ENCODE assay signal across 16 cellular contexts in the genomic region with DNA sequence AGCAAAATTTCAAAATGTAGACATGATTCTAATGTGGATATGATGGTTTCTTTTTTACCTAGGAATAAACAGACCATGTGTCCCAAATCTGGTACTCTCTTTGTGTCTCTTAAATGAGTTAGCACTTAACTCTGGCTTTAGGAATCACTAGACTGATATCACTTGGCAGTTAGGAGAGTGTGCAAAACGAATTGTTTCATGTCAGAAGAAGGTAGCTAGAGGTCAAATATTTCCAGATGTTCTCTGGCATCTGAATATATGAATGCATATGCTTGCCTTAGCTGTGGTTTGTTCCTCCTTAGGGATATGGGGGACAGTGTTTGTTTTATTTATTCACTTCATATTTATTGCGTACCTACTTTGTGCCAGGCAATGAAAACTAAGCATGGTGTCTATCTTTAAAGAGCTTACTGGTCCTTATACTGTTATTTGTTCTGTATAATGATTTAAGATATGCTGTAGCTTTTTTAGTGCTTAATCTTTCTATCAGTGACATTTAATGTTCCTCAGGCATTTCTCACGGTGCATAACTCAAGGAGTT.
DNase-seq lines count a peak whose midpoint lies in the region; ATAC-seq and TF ChIP-seq lines count a peak whose summit lies in the region.
"Had no signal": no experiment of that assay in that cellular context is flagged by ENCODE, and none has a peak within 500 bp of the region (broad histone marks: within the 10 kb centered on the region; RNA-seq: fewer than 3 reads in every experiment).

No MANE protein-coding gene starts in this region.

- peak overlapping the region; percentile 11 for H3K4me3 Mint-ChIP-seq in activated CD4-positive, alpha-beta T cell treated with anti-CD3 and anti-CD28 coated beads, Interleukin-2, amount 10 ng/mL, durations not matched to agents 24 days and 14 days
- no peak overlapping the region for H3K4me3 Mint-ChIP-seq in activated naive CD8-positive, alpha-beta T cell treated with anti-CD3 and anti-CD28 coated beads for 36 hours
- peak overlapping the region; percentile 49 for H3K4me3 Mint-ChIP-seq in natural killer cell treated with Interleukin-12 subunit alpha and Interleukin-12 subunit beta and Interleukin-15 and Interleukin-18, amount 100 ng/mL, for 72 hours

- H3K36me3 Mint-ChIP-seq in activated CD4-positive, alpha-beta T cell treated with anti-CD3 and anti-CD28 coated beads, Interleukin-2, amount 10 ng/mL, durations not matched to agents 24 days and 14 days (ENCODE audit: low read depth): peaks cover 75% of the 10 kb centered on the region
- peaks cover 88% of the 10 kb centered on the region for H3K36me3 Mint-ChIP-seq in activated naive CD8-positive, alpha-beta T cell treated with anti-CD3 and anti-CD28 coated beads for 36 hours
- peaks cover 14% of the 10 kb centered on the region for H3K36me3 Mint-ChIP-seq in natural killer cell treated with Interleukin-12 subunit alpha and Interleukin-12 subunit beta and Interleukin-15 and Interleukin-18, amount 100 ng/mL, for 72 hours

- intact Hi-C loops in activated CD4-positive, alpha-beta T cell treated with anti-CD3 and anti-CD28 coated beads, Interleukin-2, amount 10 ng/mL, durations not matched to agents 24 days and 14 days (cut with micrococcal nuclease): no loop called here
- intact Hi-C loops in lower leg skin (cut with DNase I; ENCODE audit: low total_unique reads): no loop called here

- peaks cover 76% of the 10 kb centered on the region for H3K4me1 Mint-ChIP-seq in activated CD4-positive, alpha-beta T cell treated with anti-CD3 and anti-CD28 coated beads, Interleukin-2, amount 10 ng/mL, durations not matched to agents 24 days and 14 days
- H3K4me1 Mint-ChIP-seq in activated naive CD8-positive, alpha-beta T cell treated with anti-CD3 and anti-CD28 coated beads for 36 hours: peaks cover 88% of the 10 kb centered on the region
- H3K4me1 Mint-ChIP-seq in natural killer cell treated with Interleukin-12 subunit alpha and Interleukin-12 subunit beta and Interleukin-15 and Interleukin-18, amount 100 ng/mL, for 72 hours (ENCODE audit: low read depth in 2 of 2): peaks cover 51 to 55% of the 10 kb centered on the region in 2 donors

- ATAC-seq in natural killer cell treated with Interleukin-12 subunit alpha and Interleukin-12 subunit beta and Interleukin-15 and Interleukin-18, amount 100 ng/mL, for 72 hours: no peak

- DNase-seq in activated CD4-positive, alpha-beta T cell treated with anti-CD3 and anti-CD28 coated beads, Interleukin-2, amount 10 ng/mL, durations not matched to agents 24 days and 14 days: no peak
- no peak for DNase-seq in activated CD4-positive, alpha-beta T cell treated with anti-CD3 and anti-CD28 coated beads, Interleukin-2, amount 50 U/mL, for 4 hours
- peak; percentile 8 for DNase-seq in LHCN-M2 (ENCODE audit: low read depth)
- DNase-seq in activated naive CD8-positive, alpha-beta T cell treated with anti-CD3 and anti-CD28 coated beads for 36 hours: no peak
- no peak for DNase-seq in natural killer cell treated with Interleukin-12 subunit alpha and Interleukin-12 subunit beta and Interleukin-15 and Interleukin-18, amount 100 ng/mL, for 72 hours (ENCODE audit: low spot score)
- DNase-seq in NCI-H1105 (lab: John Stamatoyannopoulos, UW): no peak
- DNase-seq in occipital lobe (lab: John Stamatoyannopoulos, UW): no peak
- no peak for DNase-seq in lower leg skin (ENCODE audit: low spot score in 2 of 2)
- DNase-seq: Caco-2, GDM1, Kasumi-1, mammary epithelial cell, NCI-H146, SHP77 treated with DMSO at 0.1 percent for 48 hours had no signal

- WGBS in lower leg skin, 2 donors: 52 to 54% methylated on average over 3 of the region's 3 CpGs

- H3K4me3 ChIP-seq in lower leg skin (ENCODE audit: low read depth, poor library complexity, severe bottlenecking): no peak overlapping the region
- H3K4me3 ChIP-seq: right atrium auricular region, thoracic aorta had no signal

- no peak for TF ChIP-seq CTCF in lower leg skin (IDR thresholded peaks at IDR 0.05)

- no peaks in the 10 kb centered on the region for H3K27me3 Mint-ChIP-seq in activated CD4-positive, alpha-beta T cell treated with anti-CD3 and anti-CD28 coated beads, Interleukin-2, amount 10 ng/mL, durations not matched to agents 24 days and 14 days
- H3K27me3 Mint-ChIP-seq in activated naive CD8-positive, alpha-beta T cell treated with anti-CD3 and anti-CD28 coated beads for 36 hours: no peaks in the 10 kb centered on the region
- no peaks in the 10 kb centered on the region for H3K27me3 Mint-ChIP-seq in natural killer cell treated with Interleukin-12 subunit alpha and Interleukin-12 subunit beta and Interleukin-15 and Interleukin-18, amount 100 ng/mL, for 72 hours

- H3K9me3 Mint-ChIP-seq in activated CD4-positive, alpha-beta T cell treated with anti-CD3 and anti-CD28 coated beads, Interleukin-2, amount 10 ng/mL, durations not matched to agents 24 days and 14 days: no peaks in the 10 kb centered on the region
- H3K9me3 Mint-ChIP-seq in activated naive CD8-positive, alpha-beta T cell treated with anti-CD3 and anti-CD28 coated beads for 36 hours: peaks cover 6% of the 10 kb centered on the region
- H3K9me3 Mint-ChIP-seq in natural killer cell treated with Interleukin-12 subunit alpha and Interleukin-12 subunit beta and Interleukin-15 and Interleukin-18, amount 100 ng/mL, for 72 hours: peaks cover 3% of the 10 kb centered on the region

- TF ChIP-seq POLR2A in lower leg skin (IDR thresholded peaks at IDR 0.05): no peak

- H3K27ac Mint-ChIP-seq in activated CD4-positive, alpha-beta T cell treated with anti-CD3 and anti-CD28 coated beads, Interleukin-2, amount 10 ng/mL, durations not matched to agents 24 days and 14 days: peak overlapping the region; percentile 79
- H3K27ac Mint-ChIP-seq in activated naive CD8-positive, alpha-beta T cell treated with anti-CD3 and anti-CD28 coated beads for 36 hours: peak overlapping the region; percentile 96
- H3K27ac Mint-ChIP-seq in natural killer cell treated with Interleukin-12 subunit alpha and Interleukin-12 subunit beta and Interleukin-15 and Interleukin-18, amount 100 ng/mL, for 72 hours: peak overlapping the region; percentile 85 to 97
